In the genomic region with DNA sequence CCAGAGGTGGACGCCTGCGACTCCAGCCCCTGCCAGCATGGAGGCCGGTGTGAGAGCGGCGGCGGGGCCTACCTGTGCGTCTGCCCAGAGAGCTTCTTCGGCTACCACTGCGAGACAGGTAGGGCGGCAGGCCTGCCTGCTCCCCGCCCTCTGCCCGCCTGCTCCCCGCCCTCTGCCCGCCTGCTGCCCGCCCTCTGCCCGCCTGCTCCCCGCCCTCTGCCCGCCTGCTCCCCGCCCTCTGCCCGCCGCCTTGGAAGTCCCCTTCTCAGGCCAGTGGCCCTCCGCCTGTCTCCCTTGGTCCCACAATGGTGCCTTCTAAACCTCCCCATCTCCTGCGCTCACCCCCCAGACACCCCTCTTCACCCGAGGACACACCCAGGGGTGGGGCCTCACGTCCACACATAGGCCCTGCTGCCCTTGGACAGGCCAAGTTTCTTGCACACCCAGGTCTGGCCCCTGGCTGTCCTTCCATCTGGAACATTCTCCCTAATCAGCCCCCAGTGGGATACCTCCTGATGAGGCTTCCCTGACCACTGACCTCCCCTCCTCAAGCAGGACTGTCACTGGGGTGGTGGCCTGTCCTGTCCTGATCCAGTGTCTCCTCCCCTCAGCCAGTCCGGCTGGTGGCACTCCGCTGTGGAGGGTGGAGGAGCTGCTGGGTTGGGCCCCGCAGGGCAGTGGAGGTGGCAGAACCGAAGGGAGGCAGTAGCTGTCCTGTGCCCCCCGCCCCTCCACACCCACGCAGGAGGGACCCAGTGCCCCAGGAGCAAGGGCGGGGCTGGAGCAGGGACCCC, we compare ENCODE assay signal across 9 cellular contexts. TPM values are rescaled to one million over a fixed set of nuclear protein-coding genes. Genes with fewer than 3 reads are reported as not detected.
DNase-seq lines count a peak whose midpoint lies in the region; ATAC-seq lines count a peak whose summit lies in the region.
"Had no signal": no experiment of that assay in that cellular context is flagged by ENCODE, and none has a peak within 500 bp of the region (broad histone marks: within the 10 kb centered on the region; RNA-seq: fewer than 3 reads in every experiment).

No MANE protein-coding gene starts in this region.

- H2BK120ac ChIP-seq in mesenchymal stem cell (ENCODE audit: low read depth, low read length): no peak overlapping the region

- intact Hi-C loops in left colon (cut with DNase I, micrococcal nuclease): no loop called here

- peak overlapping the region; percentile 73 for H3K27ac Mint-ChIP-seq in stimulated activated effector memory CD8-positive, alpha-beta T cell treated with anti-CD3 and anti-CD28 coated beads, Interleukin-12 subunit alpha, Interleukin-12 subunit beta, amount 100 ng/mL, for 72 hours

- H3K4me1 ChIP-seq in BLaER1 treated with 17β-estradiol and CSF1 and Interleukin-3, amounts not matched to agents 10 nM and 100 nM: peaks cover 0 to 4% (median 0%) of the 10 kb centered on the region in 10 experiments; a peak in 2 of 20 replicates
- H3K4me1 ChIP-seq in mesenchymal stem cell (ENCODE audit: control insufficient read depth, insufficient read depth, low read depth, low read length): peaks cover 8% of the 10 kb centered on the region

- H3K27ac ChIP-seq in BLaER1 treated with 17β-estradiol and CSF1 and Interleukin-3, amounts not matched to agents 10 nM and 100 nM: no peak overlapping the region
- no peak overlapping the region for H3K27ac ChIP-seq in mesenchymal stem cell (ENCODE audit: low read length, poor library complexity, severe bottlenecking)
- H3K27ac ChIP-seq: SK-N-MC had no signal

- H3K36me3 Mint-ChIP-seq in stimulated activated effector memory CD8-positive, alpha-beta T cell treated with anti-CD3 and anti-CD28 coated beads, Interleukin-12 subunit alpha, Interleukin-12 subunit beta, amount 100 ng/mL, for 72 hours: peaks cover 4% of the 10 kb centered on the region

- no peak overlapping the region for H2AFZ ChIP-seq in mesenchymal stem cell (ENCODE audit: low read depth, low read length)

- no peak overlapping the region for H2BK5ac ChIP-seq in mesenchymal stem cell (ENCODE audit: low read depth, low read length, poor library complexity, severe bottlenecking)

- ATAC-seq in left colon (peak; percentile 93), GM21526 (IDR thresholded peaks at IDR 0.05; ENCODE audit: low FRiP score, unreplicated experiment) (no peak), HG02973 (IDR thresholded peaks at IDR 0.05; ENCODE audit: unreplicated experiment) (no peak)
- peak; percentile 67 for ATAC-seq in stimulated activated effector memory CD8-positive, alpha-beta T cell treated with anti-CD3 and anti-CD28 coated beads, Interleukin-12 subunit alpha, Interleukin-12 subunit beta, amount 100 ng/mL, for 72 hours

- H3K4ac ChIP-seq in mesenchymal stem cell (ENCODE audit: low read depth in 1 of 2, low read length in 2 of 2): no peak overlapping the region

- H3K36me3 ChIP-seq in BLaER1 treated with 17β-estradiol and CSF1 and Interleukin-3, amounts not matched to agents 10 nM and 100 nM: no peaks in the 10 kb centered on the region
- peaks cover 0 to 92% of the 10 kb centered on the region in 2 experiments for H3K36me3 ChIP-seq in mesenchymal stem cell (ENCODE audit: control insufficient read depth in 1 of 2, insufficient read depth in 2 of 2, low read depth in 1 of 2, low read length in 2 of 2)

- H2BK15ac ChIP-seq in mesenchymal stem cell (ENCODE audit: low read depth, poor library complexity, severe bottlenecking): no peak overlapping the region

- H4K8ac ChIP-seq in mesenchymal stem cell (ENCODE audit: low read length): no peak overlapping the region

- H3K9me3 Mint-ChIP-seq in stimulated activated effector memory CD8-positive, alpha-beta T cell treated with anti-CD3 and anti-CD28 coated beads, Interleukin-12 subunit alpha, Interleukin-12 subunit beta, amount 100 ng/mL, for 72 hours: no peaks in the 10 kb centered on the region

- peak overlapping the region in 10 of 11 experiments; percentile 18 to 68 (median 29); a peak in 10 of 22 replicates for H3K4me2 ChIP-seq in BLaER1 treated with 17β-estradiol and CSF1 and Interleukin-3, amounts not matched to agents 10 nM and 100 nM
- no peak overlapping the region for H3K4me2 ChIP-seq in mesenchymal stem cell (ENCODE audit: low read length, poor library complexity, severe bottlenecking)

- peaks cover 8% of the 10 kb centered on the region for H3K4me1 Mint-ChIP-seq in stimulated activated effector memory CD8-positive, alpha-beta T cell treated with anti-CD3 and anti-CD28 coated beads, Interleukin-12 subunit alpha, Interleukin-12 subunit beta, amount 100 ng/mL, for 72 hours

- H3K79me1 ChIP-seq in mesenchymal stem cell (replicated peaks; ENCODE audit: low read length, poor library complexity, severe bottlenecking): no peaks in the 10 kb centered on the region

- peak; percentile 49 for DNase-seq in NCI-H345 (lab: John Stamatoyannopoulos, UW)
- DNase-seq in activated effector memory CD4-positive, alpha-beta T cell treated with anti-CD3 and anti-CD28 coated beads, Interleukin-2, amount 50 U/mL, for 16 hours: peak; percentile 81
- peak; percentile 46 to 61 for DNase-seq in left colon
- DNase-seq in stimulated activated effector memory CD8-positive, alpha-beta T cell treated with anti-CD3 and anti-CD28 coated beads, Interleukin-12 subunit alpha, Interleukin-12 subunit beta, amount 100 ng/mL, for 72 hours (ENCODE audit: low spot score in 2 of 2): peak in 1 of 2 donors; percentile 65
- no peak for DNase-seq in mesenchymal stem cell

- H3K9me3 ChIP-seq in BLaER1 treated with 17β-estradiol and CSF1 and Interleukin-3, amounts not matched to agents 10 nM and 100 nM (replicated peaks in 1 of 11): no peaks in the 10 kb centered on the region
- H3K9me3 ChIP-seq in mesenchymal stem cell (ENCODE audit: control insufficient read depth, low read length): no peaks in the 10 kb centered on the region

- no peak overlapping the region for H3K23ac ChIP-seq in mesenchymal stem cell (ENCODE audit: low read length in 2 of 2)

- H3K18ac ChIP-seq in mesenchymal stem cell (ENCODE audit: low read depth in 1 of 2, low read length in 2 of 2): peak overlapping the region in 1 of 2 experiments; percentile 43

- peak overlapping the region in 1 of 2 experiments; percentile 59 for H3K14ac ChIP-seq in mesenchymal stem cell (ENCODE audit: low read length in 2 of 2)

- no peak overlapping the region for H3K9ac ChIP-seq in BLaER1 treated with 17β-estradiol and CSF1 and Interleukin-3, amounts not matched to agents 10 nM and 100 nM
- no peak overlapping the region for H3K9ac ChIP-seq in mesenchymal stem cell (ENCODE audit: low read length)

- H2BK12ac ChIP-seq in mesenchymal stem cell (ENCODE audit: low read length in 2 of 2): peak overlapping the region in 1 of 2 experiments; percentile 30

- H4K91ac ChIP-seq in mesenchymal stem cell (ENCODE audit: low read length): no peak overlapping the region

- no peak overlapping the region for H2AK5ac ChIP-seq in mesenchymal stem cell (ENCODE audit: low read length, severe bottlenecking)

- H3K4me3 Mint-ChIP-seq in stimulated activated effector memory CD8-positive, alpha-beta T cell treated with anti-CD3 and anti-CD28 coated beads, Interleukin-12 subunit alpha, Interleukin-12 subunit beta, amount 100 ng/mL, for 72 hours: peak overlapping the region; percentile 51

- WGBS in mesenchymal stem cell: 37% methylated on average over 31 of the region's 32 CpGs

- peaks cover 0 to 50% (median 0%) of the 10 kb centered on the region in 11 experiments; a peak in 5 of 22 replicates for H4K20me1 ChIP-seq in BLaER1 treated with 17β-estradiol and CSF1 and Interleukin-3, amounts not matched to agents 10 nM and 100 nM

- no peak overlapping the region for H3K4me3 ChIP-seq in BLaER1 treated with 17β-estradiol and CSF1 and Interleukin-3, amounts not matched to agents 10 nM and 100 nM
- no peak overlapping the region for H3K4me3 ChIP-seq in mesenchymal stem cell (ENCODE audit: insufficient read depth in 1 of 2, low read depth in 1 of 2, low read length in 2 of 2)
- H3K4me3 ChIP-seq: SK-N-MC had no signal

- H3K27me3 ChIP-seq in BLaER1 treated with 17β-estradiol and CSF1 and Interleukin-3, amounts not matched to agents 10 nM and 100 nM: no peaks in the 10 kb centered on the region
- H3K27me3 ChIP-seq in mesenchymal stem cell (ENCODE audit: control insufficient read depth in 1 of 2, insufficient read depth in 1 of 2, low read length in 2 of 2): peaks cover 0 to 37% of the 10 kb centered on the region in 2 experiments

RNA-seq across cellular contexts. Expression of a gene that starts 37.9 kb away (rescaled TPM):
- 10 to 100 TPM; 27.7 to 28.7 TPM for total RNA-seq in left colon
- 16.7 TPM for polyA plus RNA-seq in mesenchymal stem cell (2013, experiment 1 of 2)
- polyA plus RNA-seq in mesenchymal stem cell (2013, experiment 2 of 2): 15.7 TPM

Comparison
In these comparisons a context has a peak if more than half of its experiments do, and no peak if none do; other contexts are left out.
1. ATAC-seq: peak in left colon (single experiment) and stimulated activated effector memory CD8-positive, alpha-beta T cell treated with anti-CD3 and anti-CD28 coated beads, Interleukin-12 subunit alpha, Interleukin-12 subunit beta, amount 100 ng/mL, for 72 hours (single experiment); none in GM21526 (single experiment) and HG02973 (single experiment).